ENCODE assay signal across 8 cellular contexts in genomic region chr6:108118359-108118724, GRCh38. TPM values are rescaled to one million over a fixed set of nuclear protein-coding genes. Genes with fewer than 3 reads are reported as not detected.
DNase-seq lines count a peak whose midpoint lies in the region; ATAC-seq and TF ChIP-seq lines count a peak whose summit lies in the region.

No MANE protein-coding gene starts in this region.

- no peak overlapping the region for H2AFZ ChIP-seq in Karpas-422 (ENCODE audit: low read length)

- no peaks in the 10 kb centered on the region for H3K79me2 ChIP-seq in Karpas-422 (ENCODE audit: low read length)

- DNase-seq in CD4-positive, alpha-beta memory T cell = no peak
- no peak for DNase-seq in Karpas-422
- no peak for DNase-seq in endodermal cell

- peaks cover 57% of the 10 kb centered on the region for H3K4me1 ChIP-seq in CD4-positive, alpha-beta memory T cell (ENCODE audit: insufficient read depth, low read length)
- peaks cover 28% of the 10 kb centered on the region for H3K4me1 ChIP-seq in Karpas-422 (ENCODE audit: low read length)
- no peaks in the 10 kb centered on the region for H3K4me1 ChIP-seq in endodermal cell (ENCODE audit: control insufficient read depth, insufficient read depth, low read length)
- peaks cover 49 to 65% of the 10 kb centered on the region in 2 experiments for H3K4me1 ChIP-seq in neutrophil (ENCODE audit: control insufficient read depth in 1 of 2, insufficient read depth in 1 of 2, low read depth in 1 of 2, low read length in 1 of 2)

- peak overlapping the region in 1 of 7 donors; percentile 19 for H3K27ac Mint-ChIP-seq in CD4-positive, alpha-beta memory T cell
- H3K27ac Mint-ChIP-seq in endodermal cell = no peak overlapping the region

- no peaks in the 10 kb centered on the region for H3K9me3 ChIP-seq in CD4-positive, alpha-beta memory T cell (ENCODE audit: control insufficient read depth in 1 of 2, low read length in 2 of 2)
- H3K9me3 ChIP-seq in Karpas-422 (ENCODE audit: low read length) (no peaks in the 10 kb centered on the region), endodermal cell (ENCODE audit: control insufficient read depth, low read length) (no peaks in the 10 kb centered on the region), neutrophil (no peaks in the 10 kb centered on the region)

- peak overlapping the region; percentile 89 to 99 (median 94) for H3K4me3 Mint-ChIP-seq in CD4-positive, alpha-beta memory T cell
- H3K4me3 Mint-ChIP-seq in endodermal cell = peak overlapping the region; percentile 39

- POLR2A ChIA-PET in CD4-positive, alpha-beta memory T cell (lab: Charles Lee; ENCODE audit: partially characterized antibody) = no interaction called here

- peaks cover 39 to 69% (median 43%) of the 10 kb centered on the region in 4 donors for H3K4me1 Mint-ChIP-seq in CD4-positive, alpha-beta memory T cell
- H3K4me1 Mint-ChIP-seq in endodermal cell = peaks cover 21% of the 10 kb centered on the region

- ATAC-seq in HG03175 (IDR thresholded peaks at IDR 0.05; ENCODE audit: unreplicated experiment) (no peak), GM18867 (IDR thresholded peaks at IDR 0.05; ENCODE audit: unreplicated experiment) (no peak), GM18868 (IDR thresholded peaks at IDR 0.05; ENCODE audit: unreplicated experiment) (no peak), HG02763 (IDR thresholded peaks at IDR 0.05; ENCODE audit: unreplicated experiment) (no peak)

- no peaks in the 10 kb centered on the region for H3K9me2 ChIP-seq in Karpas-422 (replicated peaks; ENCODE audit: insufficient read depth, low read length)

- H3K9me3 Mint-ChIP-seq in CD4-positive, alpha-beta memory T cell = peaks cover 0 to 8% (median 0%) of the 10 kb centered on the region in 8 donors
- no peaks in the 10 kb centered on the region for H3K9me3 Mint-ChIP-seq in endodermal cell

- CTCF ChIA-PET in CD4-positive, alpha-beta memory T cell (lab: Charles Lee; ENCODE audit: partially characterized antibody) = interaction anchor here (0.7 kb wide), 1 partner anchor 422 kb away, joined by 3 read pairs; no protein-coding TSS in a partner anchor

- TF ChIP-seq CTCF in endodermal cell (conservative IDR thresholded peaks at IDR 0.05) = no peak
- no peak for TF ChIP-seq CTCF in neutrophil (IDR thresholded peaks at IDR 0.05)

- H3K27me3 Mint-ChIP-seq in CD4-positive, alpha-beta memory T cell = peaks cover 64 to 75% of the 10 kb centered on the region in 2 donors
- H3K27me3 Mint-ChIP-seq in endodermal cell (ENCODE audit: insufficient read depth) = peaks cover 98% of the 10 kb centered on the region

- H3K4me3 ChIP-seq in CD4-positive, alpha-beta memory T cell (ENCODE audit: low read length in 2 of 2) = peak overlapping the region; percentile 24 to 48
- H3K4me3 ChIP-seq in Karpas-422 (ENCODE audit: low read length) (peak overlapping the region; percentile 79), endodermal cell (ENCODE audit: low read length) (peak overlapping the region; percentile 69), neutrophil (ENCODE audit: low read depth in 1 of 2, low read length in 1 of 2) (peak overlapping the region; percentile 61 to 64)

- H3K4me2 ChIP-seq in Karpas-422 (ENCODE audit: low read depth, low read length, poor library complexity, severe bottlenecking) = peak overlapping the region; percentile 98

- H3K9ac ChIP-seq in Karpas-422 (ENCODE audit: low read length) (no peak overlapping the region; the same call in 1 of the 2 replicates), endodermal cell (ENCODE audit: extremely low read depth, low read length, poor library complexity, severe bottlenecking) (no peak overlapping the region)

- intact Hi-C loops in CD4-positive, alpha-beta memory T cell (cut with micrococcal nuclease) = loop anchor here (2.0 to 10.0 kb wide), 3 partner anchors 39 to 976 kb away; partner anchors contain the start of genes CEP57L1, SESN1 and SNX3

- no peak overlapping the region for H3K27ac ChIP-seq in CD4-positive, alpha-beta memory T cell (ENCODE audit: low read depth, low read length)
- H3K27ac ChIP-seq in Karpas-422 (ENCODE audit: low read length) (no peak overlapping the region), endodermal cell (ENCODE audit: low read depth, low read length) (no peak overlapping the region), neutrophil (no peak overlapping the region)

- peaks cover 0 to 4% of the 10 kb centered on the region in 2 donors for H3K36me3 Mint-ChIP-seq in CD4-positive, alpha-beta memory T cell
- H3K36me3 Mint-ChIP-seq in endodermal cell (ENCODE audit: low read depth) = no peaks in the 10 kb centered on the region

- H4K20me1 ChIP-seq in Karpas-422 (ENCODE audit: insufficient read depth, low read depth, low read length) = peaks cover 4% of the 10 kb centered on the region; the same call in 1 of the 2 replicates

- no peaks in the 10 kb centered on the region for H3K36me3 ChIP-seq in CD4-positive, alpha-beta memory T cell (ENCODE audit: insufficient read depth, low read length)
- H3K36me3 ChIP-seq in Karpas-422 (ENCODE audit: insufficient read depth, low read length) (no peaks in the 10 kb centered on the region), endodermal cell (ENCODE audit: control insufficient read depth, insufficient read depth, low read length) (no peaks in the 10 kb centered on the region), neutrophil (no peaks in the 10 kb centered on the region)

- H3K27me3 ChIP-seq in CD4-positive, alpha-beta memory T cell (ENCODE audit: insufficient read depth, low read length) = peaks cover 62% of the 10 kb centered on the region
- 0 out of 2 replicates have a peak, but pooled peaks cover 3% of the 10 kb centered on the region for H3K27me3 ChIP-seq in Karpas-422 (ENCODE audit: low read length)
- peaks cover 100% of the 10 kb centered on the region for H3K27me3 ChIP-seq in endodermal cell (ENCODE audit: control insufficient read depth, insufficient read depth, low read length, poor library complexity, severe bottlenecking)
- H3K27me3 ChIP-seq in neutrophil = peaks cover 100% of the 10 kb centered on the region

- WGBS in endodermal cell (ENCODE audit: insufficient coverage in 1 of 2, insufficient read length in 1 of 2), 2 experiments = 0 to 1% methylated on average over 1 to 45 of the region's 45 CpGs

RNA-seq across cellular contexts. Expression of gene OSTM1, which starts 43.8 kb away (rescaled TPM):
- 10 to 100 TPM; 54.4 to 55.6 TPM for total RNA-seq in CD4-positive, alpha-beta memory T cell
- 10 to 100 TPM; 44.4 to 59.8 TPM for polyA plus RNA-seq in CD4-positive, alpha-beta memory T cell
- 27.1 and 60.3 TPM in 2 replicates for total RNA-seq in Karpas-422 (2014; rRNA removed; shearing (Covaris generic); ENCODE audit: low replicate concordance)
- 10 to 100 TPM; 16.9 to 25.3 TPM for total RNA-seq in endodermal cell
- 22.2 TPM for polyA plus RNA-seq in endodermal cell (2013, experiment 1 of 2)
- polyA plus RNA-seq in endodermal cell (2013, experiment 2 of 2) = 30.1 TPM

RNA-seq across cellular contexts. Expression of gene NR2E1, which starts 47.5 kb away (rescaled TPM):
- total RNA-seq in CD4-positive, alpha-beta memory T cell = not detected
- not detected for polyA plus RNA-seq in CD4-positive, alpha-beta memory T cell
- not detected in 2 replicates for total RNA-seq in Karpas-422 (2014; rRNA removed; shearing (Covaris generic); ENCODE audit: low replicate concordance)
- not detected for total RNA-seq in endodermal cell
- 0.11 TPM for polyA plus RNA-seq in endodermal cell (2013, experiment 1 of 2)
- 0.17 TPM for polyA plus RNA-seq in endodermal cell (2013, experiment 2 of 2)
